Comparison of ENCODE assay signal across 12 cellular contexts in genomic region chr4:182246401-182247205, GRCh38. TPM values are rescaled to one million over a fixed set of nuclear protein-coding genes. Genes with fewer than 3 reads are reported as not detected.
A peak's percentile ranks its signal among the peaks of the same experiment; 100 is the strongest.
DNase-seq lines count a peak whose midpoint lies in the region; ATAC-seq, FAIRE-seq and TF ChIP-seq lines count a peak whose summit lies in the region.
"Had no signal": no experiment of that assay in that cellular context is flagged by ENCODE, and none has a peak within 500 bp of the region (broad histone marks: within the 10 kb centered on the region; RNA-seq: fewer than 3 reads in every experiment).

No MANE protein-coding gene starts in this region.

- H2AK5ac ChIP-seq in trophoblast cell (ENCODE audit: low read length): no peak overlapping the region

- peaks cover 22% of the 10 kb centered on the region for H3K79me2 ChIP-seq in mammary epithelial cell (ENCODE audit: insufficient read depth, low read length)
- H3K79me2 ChIP-seq in trophoblast cell (ENCODE audit: control insufficient read depth, insufficient read depth, low read length, poor library complexity): peaks cover 8% of the 10 kb centered on the region

- H2AFZ ChIP-seq in mammary epithelial cell (ENCODE audit: low read depth, low read length): peak overlapping the region; percentile 74
- no peak overlapping the region for H2AFZ ChIP-seq in trophoblast cell (ENCODE audit: insufficient read depth, low read length, poor library complexity)

- in situ Hi-C loops in mammary epithelial cell (cut with MboI; ENCODE audit: low sequenced_read_pairs in 2 of 2): loop anchor here in 1 of 2 donors (5.0 kb wide), 1 partner anchor 104 kb away; no protein-coding TSS in a partner anchor

- H4K91ac ChIP-seq in trophoblast cell (ENCODE audit: low read depth, low read length): peak overlapping the region; percentile 68

- H3K9me3 ChIP-seq in mammary epithelial cell (replicated peaks; ENCODE audit: insufficient read depth, low read length): no peaks in the 10 kb centered on the region
- H3K9me3 ChIP-seq in left ventricle myocardium inferior (replicated peaks): peaks cover 7% of the 10 kb centered on the region
- no peaks in the 10 kb centered on the region for H3K9me3 ChIP-seq in trophoblast cell (ENCODE audit: insufficient read depth, low read depth, low read length)
- no peaks in the 10 kb centered on the region for H3K9me3 ChIP-seq in psoas muscle

- peak overlapping the region; percentile 8 for H4K8ac ChIP-seq in trophoblast cell (ENCODE audit: low read depth, low read length)

- H3K9ac ChIP-seq in mammary epithelial cell (ENCODE audit: insufficient read depth, low read length) (peak overlapping the region; percentile 41), trophoblast cell (ENCODE audit: low read length) (no peak overlapping the region)

- intact Hi-C loops in mammary epithelial cell (cut with micrococcal nuclease): loop anchor here (1.0 to 10.0 kb wide), 6 partner anchors 61 to 561 kb away; no protein-coding TSS in a partner anchor
- intact Hi-C loops in left ventricle myocardium inferior (cut with micrococcal nuclease): no loop called here
- intact Hi-C loops in psoas muscle (cut with DNase I): no loop called here

- H3K4me2 ChIP-seq in mammary epithelial cell (ENCODE audit: insufficient read depth, low read depth, low read length) (peak overlapping the region; percentile 75), trophoblast cell (ENCODE audit: low read length) (peak overlapping the region; percentile 40)

- no peak overlapping the region for H3K23ac ChIP-seq in trophoblast cell (ENCODE audit: low read length)

- peak overlapping the region; percentile 16 for H3K18ac ChIP-seq in trophoblast cell (ENCODE audit: low read length)

- H3K4ac ChIP-seq in trophoblast cell (ENCODE audit: low read depth, low read length): peak overlapping the region; percentile 9

- dilution Hi-C loops in mammary epithelial cell (cut with HindIII; ENCODE audit: low sequenced_read_pairs): no loop called here

- H3K27me3 ChIP-seq in mammary epithelial cell (ENCODE audit: insufficient read depth, low read length): no peaks in the 10 kb centered on the region
- H3K27me3 ChIP-seq in left ventricle myocardium inferior (ENCODE audit: low read depth): peaks cover 22% of the 10 kb centered on the region
- no peaks in the 10 kb centered on the region for H3K27me3 ChIP-seq in trophoblast cell (ENCODE audit: insufficient read depth, low read length)
- no peaks in the 10 kb centered on the region for H3K27me3 ChIP-seq in psoas muscle (ENCODE audit: insufficient read depth in 3 of 3, low read length in 2 of 3)

- H2BK12ac ChIP-seq in trophoblast cell (ENCODE audit: low read length): peak overlapping the region; percentile 56

- TF ChIP-seq CTCF in mammary epithelial cell (conservative IDR thresholded peaks at IDR 0.05 in 1 of 2, IDR thresholded peaks at IDR 0.05 in 1 of 2; ENCODE audit: extremely low read depth in 1 of 2, insufficient read depth in 1 of 2, low read depth in 1 of 2, low read length in 2 of 2): no peak
- TF ChIP-seq CTCF in left ventricle myocardium inferior (IDR thresholded peaks at IDR 0.05; ENCODE audit: borderline replicate concordance): no peak
- no peak for TF ChIP-seq CTCF in psoas muscle (IDR thresholded peaks at IDR 0.05)

- H3K79me1 ChIP-seq in trophoblast cell (ENCODE audit: low read length): peaks cover 32% of the 10 kb centered on the region

- H3K4me3 ChIP-seq in mammary epithelial cell (replicated peaks in 1 of 3; ENCODE audit: insufficient read depth in 1 of 3, low read depth in 2 of 3, low read length in 3 of 3) (peak overlapping the region; percentile 37 to 42 (median 38)), left ventricle myocardium inferior (peak overlapping the region; percentile 49), trophoblast cell (ENCODE audit: low read depth, low read length) (no peak overlapping the region), psoas muscle (no peak overlapping the region)

- H3K4me1 ChIP-seq in mammary epithelial cell (ENCODE audit: insufficient read depth, low read length) (peaks cover 47% of the 10 kb centered on the region), left ventricle myocardium inferior (peaks cover 10% of the 10 kb centered on the region), trophoblast cell (ENCODE audit: control insufficient read depth in 1 of 2, insufficient read depth in 2 of 2, low read length in 2 of 2) (peaks cover 15 to 26% of the 10 kb centered on the region in 2 experiments), psoas muscle (no peaks in the 10 kb centered on the region)

- H4K20me1 ChIP-seq in mammary epithelial cell (ENCODE audit: insufficient read depth, low read length): no peaks in the 10 kb centered on the region

- H3K27ac ChIP-seq in mammary epithelial cell (ENCODE audit: insufficient read depth, low read depth, low read length) (peak overlapping the region; percentile 75), left ventricle myocardium inferior (replicated peaks) (no peak overlapping the region), trophoblast cell (ENCODE audit: low read depth, low read length) (peak overlapping the region; percentile 63), psoas muscle (no peak overlapping the region)
- H3K27ac ChIP-seq: C4-2B had no signal

- no peaks in the 10 kb centered on the region for H3K36me3 ChIP-seq in mammary epithelial cell (ENCODE audit: insufficient read depth, low read length)
- no peaks in the 10 kb centered on the region for H3K36me3 ChIP-seq in left ventricle myocardium inferior
- H3K36me3 ChIP-seq in trophoblast cell (ENCODE audit: control insufficient read depth in 1 of 2, insufficient read depth in 2 of 2, low read length in 2 of 2): peaks cover 2 to 3% of the 10 kb centered on the region in 2 experiments
- H3K36me3 ChIP-seq in psoas muscle (ENCODE audit: insufficient read depth in 1 of 2, low read depth in 1 of 2): no peaks in the 10 kb centered on the region

- no peak for TF ChIP-seq POLR2A in H54 (IDR thresholded peaks at IDR 0.05; ENCODE audit: low read depth, low read length)

- CTCF ChIA-PET in mammary epithelial cell (lab: Charles Lee; ENCODE audit: low non-redundant PET): no interaction called here

- BruUV-seq in mammary epithelial cell (replicated peaks; lab: Mats Ljungman, UMichigan): no TSS peak

- peak overlapping the region; percentile 12 for H3K14ac ChIP-seq in trophoblast cell (ENCODE audit: low read length)

- no peak for FAIRE-seq in H54 (lab: Jason Lieb, UNC)

- DNase-seq in H54 (ENCODE audit: insufficient read length, low spot score): peak; percentile 24
- DNase-seq in mammary epithelial cell: peak; percentile 86
- DNase-seq in left ventricle myocardium inferior: no peak
- peak; percentile 66 to 69 for DNase-seq in trophoblast cell
- DNase-seq in psoas muscle: no peak
- DNase-seq in stimulated activated CD4-positive, alpha-beta T cell treated with anti-CD3 and anti-CD28 coated beads, Interleukin-12 subunit alpha, Interleukin-12 subunit beta, amount 100 ng/mL, for 4 hours: no peak
- DNase-seq in stimulated activated naive CD4-positive, alpha-beta T cell (lab: John Stamatoyannopoulos, UW): no peak
- DNase-seq: activated CD8-positive, alpha-beta T cell treated with anti-CD3 and anti-CD28 coated beads, Interleukin-2, amount 10 ng/mL, durations not matched to agents 7 days and 5 days; activated gamma-delta T cell treated with Interleukin-2 at 50 U/mL for 16 hours; RPMI8226 had no signal

- WGBS in mammary epithelial cell (ENCODE audit: low coverage, missing lambda C conversion rate): 13% methylated on average over 20 of the region's 27 CpGs
- 100% methylated on average over 2 of the region's 27 CpGs for WGBS in trophoblast cell (ENCODE audit: extremely low coverage, insufficient coverage, insufficient read length)
- WGBS in psoas muscle, 3 donors: 74 to 78% (median 75%) methylated on average over 27 of the region's 27 CpGs

- no peak overlapping the region for H4K12ac ChIP-seq in trophoblast cell (ENCODE audit: low read depth, low read length)

- H2BK5ac ChIP-seq in trophoblast cell (ENCODE audit: low read depth, low read length, poor library complexity): peak overlapping the region; percentile 10

- ATAC-seq in GM18870 (IDR thresholded peaks at IDR 0.05; ENCODE audit: unreplicated experiment) (no peak), psoas muscle (no peak)
- ATAC-seq: activated CD8-positive, alpha-beta T cell treated with anti-CD3 and anti-CD28 coated beads, Interleukin-2, amount 10 ng/mL, durations not matched to agents 7 days and 5 days had no signal

- H2BK120ac ChIP-seq in trophoblast cell (ENCODE audit: insufficient read depth, low read length, poor library complexity): peak overlapping the region; percentile 20

RNA-seq across cellular contexts. Expression of gene TENM3, which starts 3.4 kb away (rescaled TPM):
- total RNA-seq in mammary epithelial cell (10 to 100 TPM; 43.2 to 54.9 TPM), left ventricle myocardium inferior (1.5 TPM), psoas muscle (10 to 100 TPM in 1 of 4 donors, 1 to 10 TPM in 3; 5.3 to 11.6 (median 6.3) TPM)
- polyA plus RNA-seq in mammary epithelial cell (24.5 TPM), psoas muscle (1 to 10 TPM in 1 of 3 donors, under 1 TPM in 2; 0.48 to 3.2 (median 0.83) TPM)
- 104 TPM for polyA minus RNA-seq in mammary epithelial cell
- 112 and 119 TPM in 2 replicates for polyA plus RNA-seq in trophoblast cell (2013)
- total RNA-seq: activated CD8-positive, alpha-beta T cell treated with anti-CD3 and anti-CD28 coated beads, Interleukin-2, amount 10 ng/mL, durations not matched to agents 7 days and 5 days had no signal

Comparison
In these comparisons a context has a peak if more than half of its experiments do, and no peak if none do; other contexts are left out.
1. DNase-seq: peak in H54 (single experiment), mammary epithelial cell (single experiment) and trophoblast cell (2 of 2); none in left ventricle myocardium inferior (single experiment), psoas muscle (0 of 2), stimulated activated CD4-positive, alpha-beta T cell treated with anti-CD3 and anti-CD28 coated beads, Interleukin-12 subunit alpha, Interleukin-12 subunit beta, amount 100 ng/mL, for 4 hours (single experiment) and stimulated activated naive CD4-positive, alpha-beta T cell (0 of 6).
2. H3K27ac ChIP-seq: peak in mammary epithelial cell (single experiment) and trophoblast cell (single experiment); none in left ventricle myocardium inferior (single experiment) and psoas muscle (single experiment).
3. H3K4me3 ChIP-seq: peak in mammary epithelial cell (3 of 3) and left ventricle myocardium inferior (single experiment); none in trophoblast cell (single experiment) and psoas muscle (single experiment).